8 cellular contexts compared by ENCODE assay signal in genomic region chr6:41938590-41938989, GRCh38. TPM values are rescaled to one million over a fixed set of nuclear protein-coding genes. Genes with fewer than 3 reads are reported as not detected.
DNase-seq lines count a peak whose midpoint lies in the region; ATAC-seq and TF ChIP-seq lines count a peak whose summit lies in the region.
"Had no signal": no experiment of that assay in that cellular context is flagged by ENCODE, and none has a peak within 500 bp of the region (broad histone marks: within the 10 kb centered on the region; RNA-seq: fewer than 3 reads in every experiment).

No MANE protein-coding gene starts in this region.

- WGBS in spleen, 5 donors: 28 to 49% (median 42%) methylated on average over 4 of the region's 4 CpGs

- H3K27ac Mint-ChIP-seq in HFFc6: peak overlapping the region; percentile 77

- intact Hi-C loops in spleen (cut with DNase I; ENCODE audit: low total_unique reads): loop anchor here (5.0 kb wide), 1 partner anchor 104 kb away; no protein-coding TSS in a partner anchor

- TF ChIP-seq CTCF in HFFc6 (IDR thresholded peaks at IDR 0.05): no peak
- TF ChIP-seq CTCF in WI38 (IDR thresholded peaks at IDR 0.05; ENCODE audit: low read depth, low read length): no peak
- TF ChIP-seq CTCF in fibroblast of pulmonary artery (IDR thresholded peaks at IDR 0.05; ENCODE audit: low read length, missing control alignments): no peak
- no peak for TF ChIP-seq CTCF in spleen (IDR thresholded peaks at IDR 0.05 in 8 of 11, conservative IDR thresholded peaks at IDR 0.05 in 3 of 11)

- H3K4me1 ChIP-seq in spleen: peaks cover 55 to 98% (median 92%) of the 10 kb centered on the region in 6 donors

- CTCF ChIA-PET in HEK293T (lab: Yijun Ruan, JAX): interaction anchor here (0.8 to 1.3 kb wide), 6 partner anchors 8 to 110 kb away, joined by 3 to 6 read pairs (median 4); partner anchors contain the start of genes BYSL and MED20

- peak overlapping the region; percentile 38 to 96 (median 91) for H3K27ac ChIP-seq in spleen

- H3K4me1 Mint-ChIP-seq in HFFc6 (ENCODE audit: low read depth): peaks cover 52% of the 10 kb centered on the region

- H3K36me3 Mint-ChIP-seq in HFFc6 (ENCODE audit: low read depth): peaks cover 11% of the 10 kb centered on the region

- H3K9me3 ChIP-seq in spleen: no peaks in the 10 kb centered on the region
- H3K9me3 ChIP-seq: ovary had no signal

- ATAC-seq in HG02588 (IDR thresholded peaks at IDR 0.05; ENCODE audit: unreplicated experiment): no peak

- no peak for DNase-seq in HFFc6
- DNase-seq in fibroblast of pulmonary artery (ENCODE audit: low read depth): no peak
- DNase-seq in spleen: no peak
- DNase-seq in T-helper 9 cell: no peak
- no peak for DNase-seq in HEK293T (ENCODE audit: extremely low spot score)

- H3K36me3 ChIP-seq in spleen: peaks cover 0 to 70% (median 34%) of the 10 kb centered on the region in 6 donors
- H3K36me3 ChIP-seq: ovary had no signal

- H3K27me3 Mint-ChIP-seq in HFFc6 (ENCODE audit: insufficient read depth): no peaks in the 10 kb centered on the region; the same call in 1 of the 2 replicates

- POLR2A ChIA-PET in HEK293T (lab: Yijun Ruan, JAX): interaction anchor here (0.6 to 7.8 kb wide), 3 partner anchors 17 to 1431 kb away, joined by 3 to 54 read pairs (median 9); partner anchors contain the start of genes BYSL, MED20, USP49 and ZNF318

- TF ChIP-seq POLR2A in spleen (IDR thresholded peaks at IDR 0.05): no peak

- H3K4me3 Mint-ChIP-seq in HFFc6: peak overlapping the region; percentile 94

- H3K4me3 ChIP-seq in WI38 (ENCODE audit: low read depth, low read length) (peak overlapping the region; percentile 78), fibroblast of pulmonary artery (replicated peaks; ENCODE audit: low read depth, low read length) (peak overlapping the region; percentile 93), spleen (peak overlapping the region in 6 of 8 donors; percentile 89 to 99 (median 96))
- H3K4me3 ChIP-seq: ovary had no signal

- H3K9me3 Mint-ChIP-seq in HFFc6: no peaks in the 10 kb centered on the region

- no peaks in the 10 kb centered on the region for H3K27me3 ChIP-seq in spleen (replicated peaks in 1 of 7)
- H3K27me3 ChIP-seq: ovary had no signal

TF ChIP-seq in HEK293T, 16 proteins besides CTCF, POLR2A, EP300 and RAD21:
- TF ChIP-seq SUZ12 (IDR thresholded peaks at IDR 0.05) (no peak), LEF1 (IDR thresholded peaks at IDR 0.05; ENCODE audit: borderline replicate concordance) (no peak), TARDBP (IDR thresholded peaks at IDR 0.05) (no peak), NFRKB (IDR thresholded peaks at IDR 0.05) (no peak), L3MBTL2 (conservative IDR thresholded peaks at IDR 0.05) (no peak), PKNOX1 (IDR thresholded peaks at IDR 0.05) (no peak), HDGF (IDR thresholded peaks at IDR 0.05; ENCODE audit: borderline replicate concordance) (no peak), CTBP1 (IDR thresholded peaks at IDR 0.05; ENCODE audit: borderline replicate concordance) (no peak), ZNF384 (IDR thresholded peaks at IDR 0.05) (no peak), BHLHE40 (IDR thresholded peaks at IDR 0.05; ENCODE audit: borderline replicate concordance) (no peak), ELF4 (IDR thresholded peaks at IDR 0.05) (no peak)

RNA-seq across cellular contexts. Expression of gene CCND3, which starts 3.0 kb away (rescaled TPM):
- total RNA-seq in HFFc6 (2021; fragmentation: NEBNext Ultra II Directional; extraction: Animal tissue kit (Norgen Biotek cat#: 25700)): 10 to 100 TPM; 72.4 to 92.5 (median 82.7) TPM
- 100 to 1,000 TPM; 124 to 531 (median 334) TPM for total RNA-seq in spleen
- polyA plus RNA-seq in spleen: 100 to 1,000 TPM; 115 to 209 (median 202) TPM

RNA-seq across cellular contexts. Expression of gene BYSL, which starts 17.3 kb away (rescaled TPM):
- total RNA-seq in HFFc6 (2021; fragmentation: NEBNext Ultra II Directional; extraction: Animal tissue kit (Norgen Biotek cat#: 25700)): 10 to 100 TPM; 32.3 to 44.3 (median 33.5) TPM
- total RNA-seq in spleen: 10 to 100 TPM in 4 of 7 donors, 1 to 10 TPM in 3; 5.9 to 19.7 (median 11.3) TPM
- polyA plus RNA-seq in spleen: 10 to 100 TPM in 1 of 3 donors, 1 to 10 TPM in 2; 7.6 to 11.5 (median 8.8) TPM

RNA-seq across cellular contexts. Expression of gene MED20, which starts 17.7 kb away (rescaled TPM):
- 10 to 100 TPM; 22.8 to 28.4 (median 26.0) TPM for total RNA-seq in HFFc6 (2021; fragmentation: NEBNext Ultra II Directional; extraction: Animal tissue kit (Norgen Biotek cat#: 25700))
- 10 to 100 TPM; 11.3 to 21.5 (median 15.9) TPM for total RNA-seq in spleen
- polyA plus RNA-seq in spleen: 1 to 10 TPM; 5.3 to 8.6 (median 6.4) TPM

RNA-seq across cellular contexts. Expression of gene USP49, which starts 43.4 kb away (rescaled TPM):
- 1 to 10 TPM; 1.7 to 2.3 (median 2.0) TPM for total RNA-seq in HFFc6 (2021; fragmentation: NEBNext Ultra II Directional; extraction: Animal tissue kit (Norgen Biotek cat#: 25700))
- total RNA-seq in spleen: 1 to 10 TPM; 2.9 to 6.8 (median 4.7) TPM
- polyA plus RNA-seq in spleen: under 1 TPM; 0.35 to 0.83 (median 0.46) TPM
